8 cellular contexts compared by ENCODE assay signal in the genomic region with DNA sequence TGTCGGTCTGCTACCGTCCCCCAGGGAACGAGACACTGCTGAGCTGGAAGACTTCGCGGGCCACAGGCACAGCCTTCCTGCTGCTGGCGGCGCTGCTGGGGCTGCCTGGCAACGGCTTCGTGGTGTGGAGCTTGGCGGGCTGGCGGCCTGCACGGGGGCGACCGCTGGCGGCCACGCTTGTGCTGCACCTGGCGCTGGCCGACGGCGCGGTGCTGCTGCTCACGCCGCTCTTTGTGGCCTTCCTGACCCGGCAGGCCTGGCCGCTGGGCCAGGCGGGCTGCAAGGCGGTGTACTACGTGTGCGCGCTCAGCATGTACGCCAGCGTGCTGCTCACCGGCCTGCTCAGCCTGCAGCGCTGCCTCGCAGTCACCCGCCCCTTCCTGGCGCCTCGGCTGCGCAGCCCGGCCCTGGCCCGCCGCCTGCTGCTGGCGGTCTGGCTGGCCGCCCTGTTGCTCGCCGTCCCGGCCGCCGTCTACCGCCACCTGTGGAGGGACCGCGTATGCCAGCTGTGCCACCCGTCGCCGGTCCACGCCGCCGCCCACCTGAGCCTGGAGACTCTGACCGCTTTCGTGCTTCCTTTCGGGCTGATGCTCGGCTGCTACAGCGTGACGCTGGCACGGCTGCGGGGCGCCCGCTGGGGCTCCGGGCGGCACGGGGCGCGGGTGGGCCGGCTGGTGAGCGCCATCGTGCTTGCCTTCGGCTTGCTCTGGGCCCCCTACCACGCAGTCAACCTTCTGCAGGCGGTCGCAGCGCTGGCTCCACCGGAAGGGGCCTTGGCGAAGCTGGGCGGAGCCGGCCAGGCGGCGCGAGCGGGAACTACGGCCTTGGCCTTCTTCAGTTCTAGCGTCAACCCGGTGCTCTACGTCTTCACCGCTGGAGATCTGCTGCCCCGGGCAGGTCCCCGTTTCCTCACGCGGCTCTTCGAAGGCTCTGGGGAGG. TPM values are rescaled to one million over a fixed set of nuclear protein-coding genes. Genes with fewer than 3 reads are reported as not detected.
A peak's percentile ranks its signal among the peaks of the same experiment; 100 is the strongest.
DNase-seq lines count a peak whose midpoint lies in the region; ATAC-seq and TF ChIP-seq lines count a peak whose summit lies in the region.

A gene with protein sequence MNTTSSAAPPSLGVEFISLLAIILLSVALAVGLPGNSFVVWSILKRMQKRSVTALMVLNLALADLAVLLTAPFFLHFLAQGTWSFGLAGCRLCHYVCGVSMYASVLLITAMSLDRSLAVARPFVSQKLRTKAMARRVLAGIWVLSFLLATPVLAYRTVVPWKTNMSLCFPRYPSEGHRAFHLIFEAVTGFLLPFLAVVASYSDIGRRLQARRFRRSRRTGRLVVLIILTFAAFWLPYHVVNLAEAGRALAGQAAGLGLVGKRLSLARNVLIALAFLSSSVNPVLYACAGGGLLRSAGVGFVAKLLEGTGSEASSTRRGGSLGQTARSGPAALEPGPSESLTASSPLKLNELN (plus strand): TSS at position 837 of the 939 bp plus-strand sequence. CDS start 4,150 bp downstream, outside the sequence.

- peak within 1 kb of the TSS; percentile 73 for H3K4me3 Mint-ChIP-seq in glutamatergic neuron (ENCODE audit: unreplicated experiment)

- H3K36me3 Mint-ChIP-seq in glutamatergic neuron (ENCODE audit: unreplicated experiment), result no peaks in the 10 kb centered on the region

- H3K9ac ChIP-seq in rectal smooth muscle tissue (ENCODE audit: low read length), result peak within 1 kb of the TSS; percentile 53

- H3K27ac ChIP-seq in rectal smooth muscle tissue (ENCODE audit: low read depth, low read length), result peak within 1 kb of the TSS; percentile 59
- H3K27ac ChIP-seq in WERI-Rb-1, result no peak within 1 kb of the TSS

- peaks cover 17% of the 10 kb centered on the region for H3K27me3 Mint-ChIP-seq in glutamatergic neuron (ENCODE audit: unreplicated experiment)

- peaks cover 4% of the 10 kb centered on the region for H3K9me3 Mint-ChIP-seq in glutamatergic neuron (ENCODE audit: unreplicated experiment)

- H3K4me1 Mint-ChIP-seq in glutamatergic neuron (ENCODE audit: low read depth, unreplicated experiment), result peaks cover 2% of the 10 kb centered on the region

- peaks cover 9% of the 10 kb centered on the region for H3K36me3 ChIP-seq in rectal smooth muscle tissue (ENCODE audit: control insufficient read depth, insufficient read depth, low read length)
- H3K36me3 ChIP-seq in WERI-Rb-1, result peaks cover 14% of the 10 kb centered on the region

- no peaks in the 10 kb centered on the region for H3K9me3 ChIP-seq in WERI-Rb-1 (ENCODE audit: severe bottlenecking)

- ATAC-seq in GM18499 (IDR thresholded peaks at IDR 0.05; ENCODE audit: insufficient read depth, unreplicated experiment) (peak; percentile 44), HG02852 (IDR thresholded peaks at IDR 0.05; ENCODE audit: unreplicated experiment) (peak; percentile 54), GM18870 (IDR thresholded peaks at IDR 0.05; ENCODE audit: unreplicated experiment) (no peak)

- H3K27ac Mint-ChIP-seq in glutamatergic neuron (ENCODE audit: unreplicated experiment), result peak within 1 kb of the TSS; percentile 48

- H3K4me3 ChIP-seq in rectal smooth muscle tissue (ENCODE audit: low read length) (peak within 1 kb of the TSS; percentile 67), WERI-Rb-1 (ENCODE audit: low read depth, low read length) (no peak within 1 kb of the TSS)

- H3K4me1 ChIP-seq in rectal smooth muscle tissue (ENCODE audit: control insufficient read depth, insufficient read depth, low read length), result peaks cover 8% of the 10 kb centered on the region

- DNase-seq in NOMO-1 treated with DMSO at 0.1 percent for 48 hours (lab: John Stamatoyannopoulos, UW; ENCODE audit: unreplicated experiment), result peak; percentile 70
- peak in 3 of 4 experiments; percentile 29 to 66 (median 48) for DNase-seq in activated naive CD4-positive, alpha-beta T cell (lab: John Stamatoyannopoulos, UW)
- DNase-seq in glutamatergic neuron, result peak; percentile 82
- DNase-seq in WERI-Rb-1, result no peak

- TF ChIP-seq CTCF in glutamatergic neuron (IDR thresholded peaks at IDR 0.05; ENCODE audit: partially characterized antibody, unreplicated experiment), result no peak
- TF ChIP-seq CTCF in WERI-Rb-1 (IDR thresholded peaks at IDR 0.05; ENCODE audit: low read depth, low read length), result no peak

- H3K27me3 ChIP-seq in rectal smooth muscle tissue (ENCODE audit: control insufficient read depth, insufficient read depth, low read length), result no peaks in the 10 kb centered on the region
- H3K27me3 ChIP-seq in WERI-Rb-1 (ENCODE audit: insufficient read depth, low read depth, severe bottlenecking), result no peaks in the 10 kb centered on the region

RNA-seq across cellular contexts. Expression of the gene that starts here (rescaled TPM):
- total RNA-seq in glutamatergic neuron (ENCODE audit: unreplicated experiment), result 7.1 TPM
